In the genomic region with DNA sequence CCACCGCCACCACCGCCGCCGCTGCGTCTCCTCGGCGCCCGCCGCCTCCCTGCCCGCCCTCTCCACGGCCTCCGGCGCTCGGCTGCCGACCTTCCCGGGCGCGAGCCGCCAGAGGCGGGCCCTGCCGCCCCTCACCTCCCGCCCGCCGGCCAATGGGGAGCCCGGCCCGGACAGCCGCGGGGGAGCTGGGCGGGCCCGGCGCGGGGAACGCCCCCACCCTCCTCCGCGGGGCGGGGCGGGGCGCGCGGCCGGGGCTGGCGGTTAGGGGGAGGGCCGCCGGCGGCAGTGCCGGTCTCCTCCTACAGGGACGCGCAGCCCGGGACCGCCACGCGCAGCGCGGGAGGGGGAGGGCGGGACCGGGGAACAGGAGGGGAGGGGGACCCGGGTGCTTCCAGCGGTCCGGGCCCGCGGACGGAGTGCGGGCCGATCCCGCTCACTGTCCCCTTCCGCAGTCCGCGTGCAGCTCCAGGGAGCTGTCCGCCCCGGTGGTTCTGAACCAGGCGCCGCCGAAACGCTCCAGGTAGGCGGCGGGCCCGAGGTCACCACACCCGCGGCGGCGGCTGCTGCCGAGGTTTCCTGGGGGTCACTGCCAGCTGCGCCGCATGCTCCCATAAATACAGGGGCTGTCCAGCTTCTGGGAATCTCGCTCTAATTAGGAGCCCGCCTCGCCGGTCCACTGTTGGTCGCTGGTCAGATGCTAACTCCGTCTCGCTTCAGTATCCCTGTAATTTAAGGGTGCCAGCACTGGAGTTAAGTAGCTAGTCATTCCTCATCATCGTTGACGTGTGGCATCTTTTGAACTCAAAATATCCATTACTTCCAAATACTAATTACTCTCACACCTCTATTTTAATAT, we compare ENCODE assay signal across 8 cellular contexts. TPM values are rescaled to one million over a fixed set of nuclear protein-coding genes. Genes with fewer than 3 reads are reported as not detected.
DNase-seq lines count a peak whose midpoint lies in the region; ATAC-seq, FAIRE-seq and TF ChIP-seq lines count a peak whose summit lies in the region.

A gene with protein sequence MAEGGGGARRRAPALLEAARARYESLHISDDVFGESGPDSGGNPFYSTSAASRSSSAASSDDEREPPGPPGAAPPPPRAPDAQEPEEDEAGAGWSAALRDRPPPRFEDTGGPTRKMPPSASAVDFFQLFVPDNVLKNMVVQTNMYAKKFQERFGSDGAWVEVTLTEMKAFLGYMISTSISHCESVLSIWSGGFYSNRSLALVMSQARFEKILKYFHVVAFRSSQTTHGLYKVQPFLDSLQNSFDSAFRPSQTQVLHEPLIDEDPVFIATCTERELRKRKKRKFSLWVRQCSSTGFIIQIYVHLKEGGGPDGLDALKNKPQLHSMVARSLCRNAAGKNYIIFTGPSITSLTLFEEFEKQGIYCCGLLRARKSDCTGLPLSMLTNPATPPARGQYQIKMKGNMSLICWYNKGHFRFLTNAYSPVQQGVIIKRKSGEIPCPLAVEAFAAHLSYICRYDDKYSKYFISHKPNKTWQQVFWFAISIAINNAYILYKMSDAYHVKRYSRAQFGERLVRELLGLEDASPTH (minus strand): TSS at position 87 of the 856 bp plus-strand sequence. CDS start 404 bp downstream, outside the sequence.

- peak; percentile 62 for ATAC-seq in HG02970 (IDR thresholded peaks at IDR 0.05; ENCODE audit: low FRiP score, unreplicated experiment)

- H3K4me3 ChIP-seq in keratinocyte (ENCODE audit: control insufficient read depth in 2 of 3, extremely low read depth in 1 of 3, insufficient read depth in 2 of 3, low read depth in 1 of 3, low read length in 3 of 3): peak within 1 kb of the TSS in 1 of 3 experiments; percentile 39

- H3K27ac ChIP-seq in VCaP (peak within 1 kb of the TSS; percentile 65), caudate nucleus (ENCODE audit: low read depth, low read length) (peak within 1 kb of the TSS; percentile 33), keratinocyte (ENCODE audit: control insufficient read depth, insufficient read depth, low read length) (no peak within 1 kb of the TSS)

- no peak for FAIRE-seq in keratinocyte (lab: Jason Lieb, UNC)

- DNase-seq in NCI-H187 (lab: John Stamatoyannopoulos, UW) (peak; percentile 20 to 55), NCI-H187 treated with DMSO at 0.1 percent for 48 hours (lab: John Stamatoyannopoulos, UW) (no peak), NCI-H2081 treated with DMSO at 0.1 percent for 48 hours (lab: John Stamatoyannopoulos, UW) (peak; percentile 26), caudate nucleus (lab: John Stamatoyannopoulos, UW) (peak in 57 of 61 donors; percentile 27 to 92 (median 77)), keratinocyte (ENCODE audit: low read depth, low spot score) (no peak)
- DNase-seq in stimulated activated CD4-positive, alpha-beta T cell treated with anti-CD3 and anti-CD28 coated beads, Interleukin-15, amount 100 ng/mL, for 24 hours: peak; percentile 76

- H2AFZ ChIP-seq in keratinocyte (ENCODE audit: control insufficient read depth, low read length): no peak within 1 kb of the TSS

- H4K20me1 ChIP-seq in keratinocyte (ENCODE audit: control insufficient read depth, extremely low read depth, insufficient read depth, low read length): no peaks in the 10 kb centered on the region

- H3K27me3 ChIP-seq in keratinocyte (ENCODE audit: control insufficient read depth, extremely low read depth, insufficient read depth, low read length): peaks cover 55% of the 10 kb centered on the region

- H3K4me1 ChIP-seq in keratinocyte (ENCODE audit: control insufficient read depth, extremely low read depth, insufficient read depth, low read length): peaks cover 2% of the 10 kb centered on the region

- dilution Hi-C loops in keratinocyte (cut with MboI; ENCODE audit: extremely low pct_ligation_motif_present, low sequenced_read_pairs): no loop called here

- no peak within 1 kb of the TSS for H3K9ac ChIP-seq in keratinocyte (ENCODE audit: control insufficient read depth, extremely low read depth, insufficient read depth, low read length)

- H3K9me3 ChIP-seq in keratinocyte (ENCODE audit: control insufficient read depth, low read depth, low read length): no peaks in the 10 kb centered on the region

- peak within 1 kb of the TSS; percentile 46 for H3K4me2 ChIP-seq in keratinocyte (ENCODE audit: control insufficient read depth, extremely low read depth, insufficient read depth, low read depth, low read length)

- H3K36me3 ChIP-seq in keratinocyte (ENCODE audit: control insufficient read depth in 2 of 2, extremely low read depth in 1 of 2, insufficient read depth in 2 of 2, low read length in 2 of 2): no peaks in the 10 kb centered on the region

- no peaks in the 10 kb centered on the region for H3K9me1 ChIP-seq in keratinocyte (ENCODE audit: control insufficient read depth, extremely low read depth, insufficient read depth, low read length)

- H3K79me2 ChIP-seq in keratinocyte (ENCODE audit: control insufficient read depth, insufficient read depth, low read length): no peaks in the 10 kb centered on the region

- TF ChIP-seq CTCF in VCaP (conservative IDR thresholded peaks at IDR 0.05) (no peak), keratinocyte (optimal IDR thresholded peaks at IDR 0.05 in 1 of 3, IDR thresholded peaks at IDR 0.05 in 1 of 3, conservative IDR thresholded peaks at IDR 0.05 in 1 of 3; ENCODE audit: extremely low read depth in 1 of 3, insufficient read depth in 2 of 3, low read length in 3 of 3) (no peak)

RNA-seq across cellular contexts. Expression of the gene that starts here (rescaled TPM):
- polyA plus RNA-seq in keratinocyte: 0.28 to 2.1 TPM (median 0.31 TPM) in 3 replicates
- 0.17 TPM for polyA plus RNA-seq in keratinocyte (2011; ENCODE audit: low read depth)
- polyA plus RNA-seq in keratinocyte (2011; cell fraction: cytosol; rRNA removed): 1.3 and 3.1 TPM in 2 replicates
- 2.6 and 4.0 TPM in 2 replicates for polyA plus RNA-seq in keratinocyte (2011; cell fraction: nucleus; rRNA removed)
- polyA plus RNA-seq in keratinocyte (2012; ENCODE audit: low replicate concordance): 0.38 and 0.93 TPM in 2 replicates
- polyA minus RNA-seq in keratinocyte: 0.66 to 2.8 TPM (median 0.70 TPM) in 3 replicates
- 2.9 TPM for polyA minus RNA-seq in keratinocyte (2011; cell fraction: cytosol; rRNA and poly(A)+ RNA removed)
- 1.5 and 2.2 TPM in 2 replicates for polyA minus RNA-seq in keratinocyte (2011; cell fraction: nucleus; rRNA and poly(A)+ RNA removed)

Comparison
In these comparisons a context has a peak if more than half of its experiments do, and no peak if none do; other contexts are left out.
1. DNase-seq: peak in NCI-H187 (2 of 2), NCI-H2081 treated with DMSO at 0.1 percent for 48 hours (single experiment), caudate nucleus (57 of 61) and stimulated activated CD4-positive, alpha-beta T cell treated with anti-CD3 and anti-CD28 coated beads, Interleukin-15, amount 100 ng/mL, for 24 hours (single experiment); none in NCI-H187 treated with DMSO at 0.1 percent for 48 hours (single experiment) and keratinocyte (single experiment).